ENCODE assay signal across 35 cellular contexts in the genomic region with DNA sequence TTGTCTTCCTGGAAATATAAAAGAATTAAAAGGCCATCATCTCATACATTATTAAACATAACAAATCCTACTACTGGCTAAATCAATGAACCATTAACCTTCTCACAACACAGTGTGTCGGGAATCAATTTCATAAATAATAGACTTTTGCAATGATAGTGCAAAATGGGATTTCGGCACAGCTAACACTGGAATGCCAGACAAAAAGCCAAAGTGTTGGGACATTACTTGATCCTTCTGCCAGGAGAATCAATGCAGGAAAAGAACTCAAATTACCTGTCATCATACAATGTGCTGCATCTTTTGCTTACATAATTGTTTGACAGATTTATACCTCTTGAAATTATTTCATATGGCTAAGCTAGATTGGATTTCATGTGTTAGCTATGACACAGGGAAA.
"Had no signal": no experiment of that assay in that cellular context is flagged by ENCODE, and none has a peak within 500 bp of the region (broad histone marks: within the 10 kb centered on the region; RNA-seq: fewer than 3 reads in every experiment).

No MANE protein-coding gene starts in this region.

- H3K4me3 ChIP-seq: MG63 had no signal

- DNase-seq: Karpas-422, Kasumi-1, MG63, MM.1S, MV-4-11, NCI-H1048, NCI-H1092, NCI-H1092 treated with DMSO at 0.1 percent for 48 hours, NCI-H1105, NCI-H1105 treated with DMSO at 0.1 percent for 48 hours, NCI-H1417, NCI-H1417 treated with DMSO at 0.1 percent for 48 hours, NCI-H1436, NCI-H1436 treated with DMSO at 0.1 percent for 48 hours, NCI-H146, NCI-H1694, NCI-H1694 treated with DMSO at 0.1 percent for 48 hours, NCI-H187, NCI-H187 treated with DMSO at 0.1 percent for 48 hours, NCI-H1930, NCI-H2029, NCI-H2029 treated with DMSO at 0.1 percent for 48 hours, NCI-H2081, NCI-H2081 treated with DMSO at 0.1 percent for 48 hours, NCI-H2107, NCI-H2171, NCI-H2171 treated with DMSO at 0.1 percent for 48 hours, NCI-H2227 treated with DMSO at 0.1 percent for 48 hours, NCI-H226, NCI-H345, NCI-H446, NCI-H446 treated with DMSO at 0.1 percent for 48 hours, NCI-H510A, NCI-H510A treated with DMSO at 0.1 percent for 48 hours, NCI-H524 had no signal
